ENCODE assay signal across 13 cellular contexts in genomic region chr10:29687411-29688160, GRCh38. TPM values are rescaled to one million over a fixed set of nuclear protein-coding genes. Genes with fewer than 3 reads are reported as not detected.
DNase-seq lines count a peak whose midpoint lies in the region; ATAC-seq and TF ChIP-seq lines count a peak whose summit lies in the region.
"Had no signal": no experiment of that assay in that cellular context is flagged by ENCODE, and none has a peak within 500 bp of the region (broad histone marks: within the 10 kb centered on the region; RNA-seq: fewer than 3 reads in every experiment).

No MANE protein-coding gene starts in this region.

- no peaks in the 10 kb centered on the region for H3K27me3 Mint-ChIP-seq in effector memory CD8-positive, alpha-beta T cell
- H3K27me3 Mint-ChIP-seq in naive thymus-derived CD4-positive, alpha-beta T cell = peaks cover 0 to 3% (median 0%) of the 10 kb centered on the region in 5 donors
- H3K27me3 Mint-ChIP-seq in MCF 10A (ENCODE audit: insufficient read depth, unreplicated experiment) = no peaks in the 10 kb centered on the region
- H3K27me3 Mint-ChIP-seq: naive B cell had no signal

- H3K9me3 ChIP-seq in naive thymus-derived CD4-positive, alpha-beta T cell (ENCODE audit: control insufficient read depth in 2 of 3, low read length in 3 of 3) = no peaks in the 10 kb centered on the region

- H3K27ac Mint-ChIP-seq in effector memory CD8-positive, alpha-beta T cell = peak overlapping the region; percentile 23 to 90
- peak overlapping the region in 7 of 9 donors; percentile 16 to 75 (median 62) for H3K27ac Mint-ChIP-seq in naive thymus-derived CD4-positive, alpha-beta T cell
- H3K27ac Mint-ChIP-seq in MCF 10A (ENCODE audit: low read depth, unreplicated experiment) = no peak overlapping the region
- H3K27ac Mint-ChIP-seq: HFFc6, naive B cell had no signal

- H3K9me3 Mint-ChIP-seq in effector memory CD8-positive, alpha-beta T cell = peaks cover 0 to 3% of the 10 kb centered on the region in 2 donors
- H3K9me3 Mint-ChIP-seq in naive thymus-derived CD4-positive, alpha-beta T cell = peaks cover 0 to 10% (median 3%) of the 10 kb centered on the region in 11 donors
- no peaks in the 10 kb centered on the region for H3K9me3 Mint-ChIP-seq in MCF 10A (ENCODE audit: unreplicated experiment)
- H3K9me3 Mint-ChIP-seq: HFFc6 had no signal

- H3K36me3 Mint-ChIP-seq in effector memory CD8-positive, alpha-beta T cell (ENCODE audit: insufficient read depth) = peaks cover 8% of the 10 kb centered on the region
- H3K36me3 Mint-ChIP-seq in naive thymus-derived CD4-positive, alpha-beta T cell = peaks cover 4 to 43% (median 30%) of the 10 kb centered on the region in 5 donors
- peaks cover 30% of the 10 kb centered on the region for H3K36me3 Mint-ChIP-seq in MCF 10A (ENCODE audit: insufficient read depth, unreplicated experiment)
- H3K36me3 Mint-ChIP-seq: naive B cell had no signal

- intact Hi-C loops in naive thymus-derived CD4-positive, alpha-beta T cell (cut with micrococcal nuclease) = no loop called here
- intact Hi-C loops in MCF 10A (cut with micrococcal nuclease) = no loop called here

- TF ChIP-seq CTCF in AG10803 (conservative IDR thresholded peaks at IDR 0.05; ENCODE audit: low read length) = no peak
- no peak for TF ChIP-seq CTCF in NB4 (IDR thresholded peaks at IDR 0.05; ENCODE audit: low read depth, low read length)
- TF ChIP-seq CTCF in MCF 10A (IDR thresholded peaks at IDR 0.05; ENCODE audit: unreplicated experiment) = no peak

- no peaks in the 10 kb centered on the region for H3K27me3 ChIP-seq in naive thymus-derived CD4-positive, alpha-beta T cell (ENCODE audit: control insufficient read depth in 2 of 2, insufficient read depth in 2 of 2, low read length in 2 of 2)

- DNase-seq in AG10803 (ENCODE audit: low read depth) = peak; percentile 6
- DNase-seq in NB4 (ENCODE audit: low read depth) = peak; percentile 85
- no peak for DNase-seq in effector memory CD8-positive, alpha-beta T cell
- no peak for DNase-seq in naive thymus-derived CD4-positive, alpha-beta T cell
- no peak for DNase-seq in retina
- no peak for DNase-seq in MCF 10A (ENCODE audit: unreplicated experiment)
- DNase-seq: HFFc6; naive B cell; NCI-H1694; stimulated activated CD4-positive, alpha-beta T cell treated with anti-CD3 and anti-CD28 coated beads, Interleukin-4, amount 100 ng/mL, for 1 hour had no signal

- H3K4me3 ChIP-seq in AG10803 (ENCODE audit: low read length) = no peak overlapping the region
- peak overlapping the region; percentile 44 for H3K4me3 ChIP-seq in NB4 (ENCODE audit: low read depth, low read length)
- H3K4me3 ChIP-seq in naive thymus-derived CD4-positive, alpha-beta T cell (ENCODE audit: low read length) = no peak overlapping the region

- no peak overlapping the region for H3K27ac ChIP-seq in naive thymus-derived CD4-positive, alpha-beta T cell (ENCODE audit: low read depth, low read length)
- H3K27ac ChIP-seq: VCaP had no signal

- H3K4me3 Mint-ChIP-seq in effector memory CD8-positive, alpha-beta T cell = no peak overlapping the region
- peak overlapping the region in 1 of 10 donors; percentile 41 for H3K4me3 Mint-ChIP-seq in naive thymus-derived CD4-positive, alpha-beta T cell
- H3K4me3 Mint-ChIP-seq in MCF 10A (ENCODE audit: unreplicated experiment) = no peak overlapping the region
- H3K4me3 Mint-ChIP-seq: HFFc6, naive B cell had no signal

- no TSS peak for BruUV-seq in MCF 10A (replicated peaks; lab: Mats Ljungman, UMichigan)

- H3K4me1 Mint-ChIP-seq in effector memory CD8-positive, alpha-beta T cell (ENCODE audit: low read depth in 2 of 2) = peaks cover 44 to 67% of the 10 kb centered on the region in 2 donors
- H3K4me1 Mint-ChIP-seq in naive thymus-derived CD4-positive, alpha-beta T cell = peaks cover 43 to 95% (median 78%) of the 10 kb centered on the region in 7 donors
- peaks cover 22% of the 10 kb centered on the region for H3K4me1 Mint-ChIP-seq in MCF 10A (ENCODE audit: insufficient read depth, unreplicated experiment)

- CTCF ChIA-PET in naive thymus-derived CD4-positive, alpha-beta T cell (lab: Charles Lee) = interaction anchor here (1.1 kb wide), 1 partner anchor 14 kb away, joined by 3 read pairs; no protein-coding TSS in a partner anchor
- CTCF ChIA-PET in MCF 10A (lab: Yijun Ruan, JAX) = no interaction called here

- peaks cover 14 to 33% of the 10 kb centered on the region in 2 donors for H3K4me1 ChIP-seq in naive thymus-derived CD4-positive, alpha-beta T cell (ENCODE audit: control insufficient read depth in 2 of 2, insufficient read depth in 2 of 2, low read length in 2 of 2)

- TF ChIP-seq POLR2A in NB4 (IDR thresholded peaks at IDR 0.05; ENCODE audit: extremely low read depth, insufficient read length) = no peak

- POLR2A ChIA-PET in naive thymus-derived CD4-positive, alpha-beta T cell (lab: Charles Lee) = interaction anchor here (1.3 kb wide), 1 partner anchor 40 kb away, joined by 3 read pairs; no protein-coding TSS in a partner anchor
- POLR2A ChIA-PET in MCF 10A (lab: Yijun Ruan, JAX) = interaction anchor here (0.6 to 1.6 kb wide), 3 partner anchors 26 to 264 kb away, joined by 3 to 6 read pairs (median 3); no protein-coding TSS in a partner anchor

- H3K36me3 ChIP-seq in naive thymus-derived CD4-positive, alpha-beta T cell (ENCODE audit: control insufficient read depth in 2 of 3, insufficient read depth in 3 of 3, low read length in 3 of 3) = no peaks in the 10 kb centered on the region

- ATAC-seq in effector memory CD8-positive, alpha-beta T cell (replicated peaks) = no peak
- peak; percentile 54 for ATAC-seq in naive thymus-derived CD4-positive, alpha-beta T cell
- ATAC-seq in HG02763 (IDR thresholded peaks at IDR 0.05; ENCODE audit: unreplicated experiment) = no peak
- ATAC-seq in HG03342 (IDR thresholded peaks at IDR 0.05; ENCODE audit: unreplicated experiment) = no peak

RNA-seq across cellular contexts. Expression of gene SVIL, which starts 52.8 kb away (rescaled TPM):
- 10 to 100 TPM; 13.5 to 48.9 (median 23.5) TPM for total RNA-seq in naive thymus-derived CD4-positive, alpha-beta T cell
- 10 to 100 TPM in 1 of 2 donors, 1 to 10 TPM in 1; 8.7 to 16.3 TPM for polyA plus RNA-seq in naive thymus-derived CD4-positive, alpha-beta T cell
- 43.3 and 51.9 TPM in 2 replicates for total RNA-seq in MCF 10A (2022)

Comparison
In these comparisons a context has a peak if more than half of its experiments do, and no peak if none do; other contexts are left out.
1. DNase-seq: peak in AG10803 (single experiment) and NB4 (single experiment); none in effector memory CD8-positive, alpha-beta T cell (0 of 3), naive thymus-derived CD4-positive, alpha-beta T cell (0 of 9), retina (single experiment) and MCF 10A (single experiment).